24 cellular contexts compared by ENCODE assay signal in the genomic region with DNA sequence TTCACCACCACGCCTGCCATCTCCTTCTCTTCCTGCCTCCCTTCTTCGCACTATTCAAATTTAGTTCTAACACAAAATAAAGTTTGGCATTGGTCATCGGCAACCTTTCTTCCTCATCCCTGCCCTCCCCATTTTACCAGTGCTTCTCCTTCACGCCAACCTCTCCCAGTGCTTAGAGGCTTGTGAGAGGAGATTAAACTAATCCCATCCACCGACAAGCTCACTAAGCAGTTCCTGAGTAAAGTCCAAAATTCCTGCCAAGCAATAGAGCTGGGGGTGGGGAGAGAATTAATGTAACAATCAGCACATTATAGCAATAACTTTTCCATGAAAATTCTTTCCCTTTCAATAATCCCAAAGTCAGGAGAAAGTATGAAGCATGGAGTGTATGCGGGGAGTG.
"Had no signal": no experiment of that assay in that cellular context is flagged by ENCODE, and none has a peak within 500 bp of the region (broad histone marks: within the 10 kb centered on the region; RNA-seq: fewer than 3 reads in every experiment).

No MANE protein-coding gene starts in this region.

- H3K79me2 ChIP-seq: hepatocyte had no signal

- H3K4me3 ChIP-seq: dorsolateral prefrontal cortex, gastrocnemius medialis, hepatocyte, lung, pancreas, smooth muscle cell, stomach, thyroid gland had no signal

- H2AFZ ChIP-seq: hepatocyte had no signal

- DNase-seq: dorsolateral prefrontal cortex; effector CD4-positive, alpha-beta T cell; foreskin fibroblast; gastrocnemius medialis; head of caudate nucleus; left cardiac atrium; left ventricle myocardium superior; natural killer cell; pancreas; retina; stimulated activated CD4-positive, alpha-beta T cell treated with anti-CD3 and anti-CD28 coated beads, Interleukin-12 subunit alpha, Interleukin-12 subunit beta, amount 100 ng/mL, for 4 hours; stimulated activated CD4-positive, alpha-beta T cell treated with anti-CD3 and anti-CD28 coated beads, Interleukin-1b, Interleukin-23, amount 100 ng/mL, for 48 hours; stimulated activated CD4-positive, alpha-beta T cell treated with anti-CD3 and anti-CD28 coated beads, Interleukin-4, amount 100 ng/mL, for 1 hour; stimulated activated CD8-positive, alpha-beta memory T cell treated with anti-CD3 and anti-CD28 coated beads, Interleukin-4, amount 100 ng/mL, for 48 hours; stimulated activated naive CD4-positive, alpha-beta T cell treated with Interleukin-2 at 50 U/mL for 16 hours; stomach; thyroid gland had no signal

- H3K4me2 ChIP-seq: hepatocyte, smooth muscle cell had no signal

- H3K27ac ChIP-seq: dorsolateral prefrontal cortex, epithelial cell of prostate, gastrocnemius medialis, hepatocyte, neutrophil, pancreas, stomach, thyroid gland had no signal

- ATAC-seq: esophagus mucosa, gastrocnemius medialis, left cardiac atrium, left ventricle myocardium superior, natural killer cell, pancreas, sciatic nerve had no signal

- H3K9me3 ChIP-seq: gastrocnemius medialis, neutrophil, pancreas, thyroid gland had no signal

- H3K36me3 ChIP-seq: gastrocnemius medialis, neutrophil, pancreas, stomach, thyroid gland had no signal

- H3K4me1 ChIP-seq: gastrocnemius medialis, pancreas, stomach, thyroid gland had no signal

- H3K27me3 ChIP-seq: dorsolateral prefrontal cortex, gastrocnemius medialis, hepatocyte, neutrophil, pancreas, stomach, thyroid gland had no signal
